ENCODE assay signal across 16 cellular contexts in the genomic region with DNA sequence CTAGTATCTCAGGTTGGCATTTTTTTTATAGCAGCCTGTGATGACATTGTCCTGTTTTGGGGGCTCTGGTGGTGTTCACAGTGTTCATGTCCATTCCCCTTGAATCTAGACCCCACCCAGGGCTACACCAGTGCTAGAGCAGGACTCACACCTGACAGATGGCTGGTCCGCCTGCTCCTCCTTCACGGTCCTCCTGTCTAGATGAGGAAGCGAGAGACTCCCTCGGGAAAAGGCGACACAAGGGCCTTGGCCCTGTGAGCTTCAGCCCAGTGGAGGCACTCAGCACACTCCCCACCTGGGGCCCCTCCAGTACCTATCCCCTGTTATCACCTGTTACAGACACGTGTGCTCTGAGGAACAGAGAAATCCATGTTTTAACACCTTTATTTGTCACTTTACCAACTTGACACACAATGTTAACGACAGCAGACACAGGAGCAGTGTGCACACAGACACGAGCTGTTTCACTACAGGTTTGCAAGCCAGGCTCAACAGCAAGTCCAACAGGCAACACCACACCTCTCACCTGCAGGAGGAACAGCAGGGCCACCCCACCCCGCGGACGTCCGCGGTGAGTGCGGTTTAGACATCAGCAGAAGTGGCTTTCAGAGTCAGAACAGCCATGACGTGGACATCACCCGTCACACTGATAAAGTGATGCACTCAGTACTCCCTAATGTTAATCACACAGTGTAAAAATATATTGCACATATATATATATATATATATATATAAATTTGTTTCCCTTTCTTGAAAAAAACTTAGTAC. TPM values are rescaled to one million over a fixed set of nuclear protein-coding genes. Genes with fewer than 3 reads are reported as not detected.
A peak's percentile ranks its signal among the peaks of the same experiment; 100 is the strongest.
DNase-seq lines count a peak whose midpoint lies in the region; ATAC-seq and TF ChIP-seq lines count a peak whose summit lies in the region.
"Had no signal": no experiment of that assay in that cellular context is flagged by ENCODE, and none has a peak within 500 bp of the region (broad histone marks: within the 10 kb centered on the region; RNA-seq: fewer than 3 reads in every experiment).

No MANE protein-coding gene starts in this region.

- peak overlapping the region; percentile 7 for H4K8ac ChIP-seq in mesenchymal stem cell (ENCODE audit: low read length)

- H2BK15ac ChIP-seq in mesenchymal stem cell (ENCODE audit: low read depth, poor library complexity, severe bottlenecking) = no peak overlapping the region

- no peak overlapping the region for H2BK120ac ChIP-seq in mesenchymal stem cell (ENCODE audit: low read depth, low read length)

- H3K27me3 Mint-ChIP-seq in central memory CD8-positive, alpha-beta T cell = no peaks in the 10 kb centered on the region
- H3K27me3 Mint-ChIP-seq in endodermal cell (ENCODE audit: insufficient read depth) = no peaks in the 10 kb centered on the region
- H3K27me3 Mint-ChIP-seq: B cell had no signal

- WGBS in mesenchymal stem cell = 97% methylated on average over 14 of the region's 16 CpGs
- WGBS in endodermal cell (ENCODE audit: insufficient coverage in 1 of 2, insufficient read length in 1 of 2), 2 experiments = 96 to 97% methylated on average over 5 to 16 of the region's 16 CpGs

- H3K36me3 Mint-ChIP-seq in central memory CD8-positive, alpha-beta T cell (ENCODE audit: insufficient read depth) = peaks cover 5% of the 10 kb centered on the region
- H3K36me3 Mint-ChIP-seq in endodermal cell (ENCODE audit: low read depth) = peaks cover 66% of the 10 kb centered on the region

- H3K9me3 ChIP-seq in mesenchymal stem cell (ENCODE audit: control insufficient read depth, low read length) (no peaks in the 10 kb centered on the region), endodermal cell (ENCODE audit: control insufficient read depth, low read length) (peaks cover 6% of the 10 kb centered on the region)
- H3K9me3 ChIP-seq: HAP-1 had no signal

- peaks cover 17% of the 10 kb centered on the region for H3K79me1 ChIP-seq in mesenchymal stem cell (replicated peaks; ENCODE audit: low read length, poor library complexity, severe bottlenecking)

- H3K4me3 Mint-ChIP-seq in central memory CD8-positive, alpha-beta T cell = no peak overlapping the region
- H3K4me3 Mint-ChIP-seq in endodermal cell = no peak overlapping the region
- H3K4me3 Mint-ChIP-seq: B cell; CD14-positive monocyte; CD8-positive, alpha-beta T cell had no signal

- no peak overlapping the region for H3K27ac ChIP-seq in mesenchymal stem cell (ENCODE audit: low read length, poor library complexity, severe bottlenecking)
- no peak overlapping the region for H3K27ac ChIP-seq in endodermal cell (ENCODE audit: low read depth, low read length)

- peaks cover 10% of the 10 kb centered on the region for H3K4me1 ChIP-seq in mesenchymal stem cell (ENCODE audit: control insufficient read depth, insufficient read depth, low read depth, low read length)
- no peaks in the 10 kb centered on the region for H3K4me1 ChIP-seq in endodermal cell (ENCODE audit: control insufficient read depth, insufficient read depth, low read length)
- H3K4me1 ChIP-seq: HAP-1 had no signal

- H3K4me3 ChIP-seq in mesenchymal stem cell (ENCODE audit: insufficient read depth in 1 of 2, low read depth in 1 of 2, low read length in 2 of 2) = no peak overlapping the region
- no peak overlapping the region for H3K4me3 ChIP-seq in endodermal cell (ENCODE audit: low read length)
- H3K4me3 ChIP-seq: HAP-1 had no signal

- no peaks in the 10 kb centered on the region for H3K9me3 Mint-ChIP-seq in central memory CD8-positive, alpha-beta T cell
- peaks cover 6% of the 10 kb centered on the region for H3K9me3 Mint-ChIP-seq in endodermal cell
- H3K9me3 Mint-ChIP-seq: CD8-positive, alpha-beta T cell had no signal

- H3K4ac ChIP-seq in mesenchymal stem cell (ENCODE audit: low read depth in 1 of 2, low read length in 2 of 2) = no peak overlapping the region

- H3K4me2 ChIP-seq in mesenchymal stem cell (ENCODE audit: low read length, poor library complexity, severe bottlenecking) = no peak overlapping the region

- no peak overlapping the region for H2BK5ac ChIP-seq in mesenchymal stem cell (ENCODE audit: low read depth, low read length, poor library complexity, severe bottlenecking)

- H3K18ac ChIP-seq in mesenchymal stem cell (ENCODE audit: low read depth in 1 of 2, low read length in 2 of 2) = no peak overlapping the region

- peak overlapping the region; percentile 65 for H3K27ac Mint-ChIP-seq in central memory CD8-positive, alpha-beta T cell (ENCODE audit: low read depth)
- no peak overlapping the region for H3K27ac Mint-ChIP-seq in endodermal cell
- H3K27ac Mint-ChIP-seq: B cell; CD8-positive, alpha-beta T cell had no signal

- TF ChIP-seq CTCF in endodermal cell (conservative IDR thresholded peaks at IDR 0.05) = no peak

- intact Hi-C loops in left ventricle myocardium superior (cut with micrococcal nuclease) (no loop called here), left cardiac atrium (cut with DNase I) (no loop called here)

- H2BK12ac ChIP-seq in mesenchymal stem cell (ENCODE audit: low read length in 2 of 2) = no peak overlapping the region

- no peaks in the 10 kb centered on the region for H3K4me1 Mint-ChIP-seq in central memory CD8-positive, alpha-beta T cell
- H3K4me1 Mint-ChIP-seq in endodermal cell = no peaks in the 10 kb centered on the region
- H3K4me1 Mint-ChIP-seq: CD14-positive monocyte had no signal

- H2AFZ ChIP-seq in mesenchymal stem cell (ENCODE audit: low read depth, low read length) = no peak overlapping the region

- no peak overlapping the region for H2AK5ac ChIP-seq in mesenchymal stem cell (ENCODE audit: low read length, severe bottlenecking)

- ATAC-seq in left ventricle myocardium superior (no peak), left cardiac atrium (no peak)
- no peak for ATAC-seq in central memory CD8-positive, alpha-beta T cell (replicated peaks; ENCODE audit: extremely low read depth, poor library complexity, severe bottlenecking)
- ATAC-seq: CD8-positive, alpha-beta T cell; HepG2 had no signal

- H3K14ac ChIP-seq in mesenchymal stem cell (ENCODE audit: low read length in 2 of 2) = no peak overlapping the region

- H3K27me3 ChIP-seq in mesenchymal stem cell (ENCODE audit: control insufficient read depth in 1 of 2, insufficient read depth in 1 of 2, low read length in 2 of 2) (no peaks in the 10 kb centered on the region), endodermal cell (ENCODE audit: control insufficient read depth, insufficient read depth, low read length, poor library complexity, severe bottlenecking) (no peaks in the 10 kb centered on the region)

- no peak overlapping the region for H3K23ac ChIP-seq in mesenchymal stem cell (ENCODE audit: low read length in 2 of 2)

- H3K36me3 ChIP-seq in mesenchymal stem cell (ENCODE audit: control insufficient read depth in 1 of 2, insufficient read depth in 2 of 2, low read depth in 1 of 2, low read length in 2 of 2) = peaks cover 8 to 57% of the 10 kb centered on the region in 2 experiments
- H3K36me3 ChIP-seq in endodermal cell (ENCODE audit: control insufficient read depth, insufficient read depth, low read length) = peaks cover 46% of the 10 kb centered on the region

- DNase-seq in left ventricle myocardium superior (peak; percentile 9), left cardiac atrium (no peak), mesenchymal stem cell (no peak), endodermal cell (no peak), UCSD-AML1 (lab: John Stamatoyannopoulos, UW; ENCODE audit: unreplicated experiment) (no peak), DMS53 (lab: John Stamatoyannopoulos, UW) (no peak)
- DNase-seq in central memory CD8-positive, alpha-beta T cell (ENCODE audit: low spot score in 2 of 2) = no peak
- DNase-seq: CD8-positive, alpha-beta T cell; COR-L47; DMS153; DND-41; GF-D8 had no signal

- H3K9ac ChIP-seq in mesenchymal stem cell (ENCODE audit: low read length) (no peak overlapping the region), endodermal cell (ENCODE audit: extremely low read depth, low read length, poor library complexity, severe bottlenecking) (no peak overlapping the region)

- H4K91ac ChIP-seq in mesenchymal stem cell (ENCODE audit: low read length) = no peak overlapping the region

RNA-seq across cellular contexts. Expression of gene TPPP, which starts 33.5 kb away (rescaled TPM):
- total RNA-seq in left ventricle myocardium superior (34.8 TPM), left cardiac atrium (10 to 100 TPM; 15.5 to 25.0 TPM), endodermal cell (under 1 TPM; 0.22 to 0.70 TPM)
- 1.9 TPM for polyA plus RNA-seq in mesenchymal stem cell (2013, experiment 1 of 2)
- 1.9 TPM for polyA plus RNA-seq in mesenchymal stem cell (2013, experiment 2 of 2)
- 2.0 TPM for polyA plus RNA-seq in endodermal cell (2013, experiment 1 of 2)
- polyA plus RNA-seq in endodermal cell (2013, experiment 2 of 2) = 1.5 TPM
- total RNA-seq: B cell, HepG2 had no signal

RNA-seq across cellular contexts. Expression of gene CEP72, which starts 47.5 kb away (rescaled TPM):
- total RNA-seq in left ventricle myocardium superior (1.6 TPM), left cardiac atrium (1 to 10 TPM; 1.4 to 2.5 TPM), endodermal cell (10 to 100 TPM; 35.6 to 36.5 TPM)
- polyA plus RNA-seq in mesenchymal stem cell (2013, experiment 1 of 2) = 0.48 TPM
- polyA plus RNA-seq in mesenchymal stem cell (2013, experiment 2 of 2) = 0.42 TPM
- 16.6 TPM for polyA plus RNA-seq in endodermal cell (2013, experiment 1 of 2)
- polyA plus RNA-seq in endodermal cell (2013, experiment 2 of 2) = 18.2 TPM

Comparison
In these comparisons a context has a peak if more than half of its experiments do, and no peak if none do; other contexts are left out.
1. RNA of gene TPPP, which starts 33.5 kb away (total RNA-seq): 34.8 TPM in left ventricle myocardium superior (single experiment) and 15.5 to 25.0 TPM in left cardiac atrium; 0.22 to 0.70 TPM in endodermal cell; every median in the first group is over 4 times any median in the second.
2. RNA of gene CEP72, which starts 47.5 kb away (total RNA-seq): 35.6 to 36.5 TPM in endodermal cell; 1.4 to 2.5 TPM in left cardiac atrium and 1.6 TPM in left ventricle myocardium superior (single experiment); every median in the first group is over 10 times any median in the second.